Comparison of ENCODE assay signal across 9 cellular contexts in genomic region chr7:5143935-5144903, GRCh38. TPM values are rescaled to one million over a fixed set of nuclear protein-coding genes. Genes with fewer than 3 reads are reported as not detected.
DNase-seq lines count a peak whose midpoint lies in the region; ATAC-seq and TF ChIP-seq lines count a peak whose summit lies in the region.
"Had no signal": no experiment of that assay in that cellular context is flagged by ENCODE, and none has a peak within 500 bp of the region (broad histone marks: within the 10 kb centered on the region; RNA-seq: fewer than 3 reads in every experiment).

No MANE protein-coding gene starts in this region.

- H3K4me1 ChIP-seq in transverse colon, result no peaks in the 10 kb centered on the region

- in situ Hi-C loops in transverse colon (cut with MboI; ENCODE audit: low pct_ligation_motif_present in 1 of 4, low pct_unique_long_range_greater_than_20kb in 1 of 4, low sequenced_read_pairs in 3 of 4), result no loop called here

- intact Hi-C loops in transverse colon (cut with DNase I; ENCODE audit: low total_unique reads), result no loop called here

- H3K27me3 ChIP-seq in transverse colon, result no peaks in the 10 kb centered on the region

- H3K27ac ChIP-seq in transverse colon, result no peak overlapping the region
- H3K27ac ChIP-seq: epithelial cell of prostate had no signal

- no peak for TF ChIP-seq POLR2A in transverse colon (IDR thresholded peaks at IDR 0.05)

- no peak for TF ChIP-seq CTCF in transverse colon (IDR thresholded peaks at IDR 0.05)

- DNase-seq in NCI-H1092 (lab: John Stamatoyannopoulos, UW) (peak; percentile 22), lung microvascular endothelial cell (ENCODE audit: low read depth in 2 of 2) (peak; percentile 12 to 25), transverse colon (peak; percentile 23), epidermal melanocyte (ENCODE audit: insufficient read length, low spot score) (no peak)
- peak; percentile 84 for DNase-seq in activated effector memory CD4-positive, alpha-beta T cell treated with anti-CD3 and anti-CD28 coated beads, Interleukin-2, amount 50 U/mL, for 16 hours

- WGBS in transverse colon (ENCODE audit: low coverage in 1 of 2), 2 donors, result 56% methylated on average over 41 of the region's 41 CpGs; no CpG with 5 or more reads in 1 of the 2 donors

- H3K4me3 ChIP-seq in GM08714 (ENCODE audit: low read length), result peak overlapping the region; percentile 9; the same call in 1 of the 2 replicates
- no peak overlapping the region for H3K4me3 ChIP-seq in transverse colon

- no peak for TF ChIP-seq EP300 in transverse colon (IDR thresholded peaks at IDR 0.05; ENCODE audit: low read depth)

- H3K36me3 ChIP-seq in transverse colon, result no peaks in the 10 kb centered on the region

- H3K9me3 ChIP-seq in transverse colon, result no peaks in the 10 kb centered on the region

- no peak for ATAC-seq in GM19324 (IDR thresholded peaks at IDR 0.05; ENCODE audit: low FRiP score, unreplicated experiment)
- no peak for ATAC-seq in GM18861 (IDR thresholded peaks at IDR 0.05; ENCODE audit: unreplicated experiment)

RNA-seq across cellular contexts. Expression of gene WIPI2, which starts 45.8 kb away (rescaled TPM):
- total RNA-seq in lung microvascular endothelial cell (54.0 and 63.7 TPM in 2 replicates), transverse colon (10 to 100 TPM; 30.8 to 64.3 (median 53.2) TPM)
